8 cellular contexts compared by ENCODE assay signal in genomic region chr19:57487477-57488298, GRCh38. TPM values are rescaled to one million over a fixed set of nuclear protein-coding genes. Genes with fewer than 3 reads are reported as not detected.
DNase-seq lines count a peak whose midpoint lies in the region; ATAC-seq, FAIRE-seq and TF ChIP-seq lines count a peak whose summit lies in the region.
"Not testable (repeated sequence)": the region's sequence is repeated elsewhere in the genome, so short reads cannot be mapped to it uniquely, and the experiment has no call there.

TSS of gene ZNF419 (plus strand) at chr19:57487750. CDS start at chr19:57487951, 201 bp downstream.

- TF ChIP-seq POLR2A in vagina (IDR thresholded peaks at IDR 0.05) = peak in 1 of 2 donors; percentile 4

- not testable (repeated sequence) for H3K36me3 ChIP-seq in astrocyte (ENCODE audit: insufficient read depth, low read length); hepatocyte (replicated peaks; ENCODE audit: insufficient read depth, low read depth); rectal smooth muscle tissue (ENCODE audit: control insufficient read depth, insufficient read depth, low read length)
- H3K36me3 ChIP-seq in vagina = peaks cover 0 to 22% of the 10 kb centered on the region in 2 donors

- not testable (repeated sequence) for H3K4me1 Mint-ChIP-seq in T-helper 2 cell treated with Interferon-gamma antibody and Interleukin-4, amounts not matched to agents 5 μg/mL and 100 μg/mL, for 36 hours (ENCODE audit: low read depth); astrocyte (ENCODE audit: low read depth, unreplicated experiment)

- peak; percentile 89 for FAIRE-seq in astrocyte (lab: Jason Lieb, UNC)

- peak within 1 kb of the TSS; percentile 82 for H3K9ac ChIP-seq in astrocyte (ENCODE audit: low read length)
- H3K9ac ChIP-seq in rectal smooth muscle tissue (ENCODE audit: low read length) = peak within 1 kb of the TSS; percentile 56

- not testable (repeated sequence) for H3K27me3 Mint-ChIP-seq in T-helper 2 cell treated with Interferon-gamma antibody and Interleukin-4, amounts not matched to agents 5 μg/mL and 100 μg/mL, for 36 hours (ENCODE audit: low read depth)
- H3K27me3 Mint-ChIP-seq in astrocyte (ENCODE audit: low read depth, unreplicated experiment) = peaks cover 11% of the 10 kb centered on the region

- not testable (repeated sequence) for TF ChIP-seq CTCF in astrocyte (IDR thresholded peaks at IDR 0.05; ENCODE audit: insufficient read depth, low read depth, low read length); hepatocyte (IDR thresholded peaks at IDR 0.05; ENCODE audit: poor library complexity); vagina (IDR thresholded peaks at IDR 0.05)

- H3K4me3 Mint-ChIP-seq in T-helper 2 cell treated with Interferon-gamma antibody and Interleukin-4, amounts not matched to agents 5 μg/mL and 100 μg/mL, for 36 hours = peak within 1 kb of the TSS; percentile 73
- H3K4me3 Mint-ChIP-seq in astrocyte (ENCODE audit: unreplicated experiment) = peak within 1 kb of the TSS; percentile 94

- H3K79me2 ChIP-seq in astrocyte (ENCODE audit: insufficient read depth, low read length) (peaks cover 14% of the 10 kb centered on the region), hepatocyte (peaks cover 21% of the 10 kb centered on the region)

- H3K4me1 ChIP-seq in astrocyte (ENCODE audit: insufficient read depth, low read length); hepatocyte (ENCODE audit: insufficient read depth); rectal smooth muscle tissue (ENCODE audit: control insufficient read depth, insufficient read depth, low read length); vagina: not testable (repeated sequence)

- H3K9me3 Mint-ChIP-seq in T-helper 2 cell treated with Interferon-gamma antibody and Interleukin-4, amounts not matched to agents 5 μg/mL and 100 μg/mL, for 36 hours = peaks cover 56% of the 10 kb centered on the region
- H3K9me3 Mint-ChIP-seq in astrocyte (ENCODE audit: unreplicated experiment) = not testable (repeated sequence)

- H3K4me2 ChIP-seq in astrocyte (ENCODE audit: low read length) = peak within 1 kb of the TSS; percentile 80
- H3K4me2 ChIP-seq in hepatocyte = peak within 1 kb of the TSS; percentile 85

- ATAC-seq in GM18502 (IDR thresholded peaks at IDR 0.05; ENCODE audit: poor library complexity, unreplicated experiment) (peak; percentile 95), HG02938 (IDR thresholded peaks at IDR 0.05; ENCODE audit: unreplicated experiment) (peak; percentile 92)

- H2AFZ ChIP-seq in astrocyte (ENCODE audit: low read depth, low read length) = peak within 1 kb of the TSS; percentile 82
- H2AFZ ChIP-seq in hepatocyte = peak within 1 kb of the TSS; percentile 68

- peak within 1 kb of the TSS; percentile 96 for H3K4me3 ChIP-seq in astrocyte (ENCODE audit: insufficient read depth, low read depth, low read length)
- H3K4me3 ChIP-seq in hepatocyte = peak within 1 kb of the TSS; percentile 78
- peak within 1 kb of the TSS; percentile 83 for H3K4me3 ChIP-seq in rectal smooth muscle tissue (ENCODE audit: low read length)
- peak within 1 kb of the TSS; percentile 59 to 95 for H3K4me3 ChIP-seq in vagina

- not testable (repeated sequence) for H3K9me2 ChIP-seq in hepatocyte (replicated peaks; ENCODE audit: insufficient read depth)

- 3% methylated on average over 59 of the region's 69 CpGs for WGBS in hepatocyte (ENCODE audit: low lambda C conversion rate, missing lambda C conversion rate)

- H3K27ac Mint-ChIP-seq in T-helper 2 cell treated with Interferon-gamma antibody and Interleukin-4, amounts not matched to agents 5 μg/mL and 100 μg/mL, for 36 hours = peak within 1 kb of the TSS; percentile 55
- peak within 1 kb of the TSS; percentile 67 for H3K27ac Mint-ChIP-seq in astrocyte (ENCODE audit: unreplicated experiment)

- peaks cover 34% of the 10 kb centered on the region for H3K36me3 Mint-ChIP-seq in T-helper 2 cell treated with Interferon-gamma antibody and Interleukin-4, amounts not matched to agents 5 μg/mL and 100 μg/mL, for 36 hours (ENCODE audit: low read depth)
- H3K36me3 Mint-ChIP-seq in astrocyte (ENCODE audit: low read depth, unreplicated experiment) = peaks cover 19% of the 10 kb centered on the region

- peak within 1 kb of the TSS; percentile 13 for H3K27ac ChIP-seq in astrocyte (ENCODE audit: low read depth, low read length)
- H3K27ac ChIP-seq in hepatocyte = peak within 1 kb of the TSS; percentile 87
- H3K27ac ChIP-seq in rectal smooth muscle tissue (ENCODE audit: low read depth, low read length) = peak within 1 kb of the TSS; percentile 33
- H3K27ac ChIP-seq in vagina = peak within 1 kb of the TSS; percentile 76

- peaks cover 26% of the 10 kb centered on the region for H3K9me3 ChIP-seq in astrocyte (ENCODE audit: insufficient read depth, low read depth, low read length)
- not testable (repeated sequence) for H3K9me3 ChIP-seq in hepatocyte (ENCODE audit: low read depth); vagina

- DNase-seq in NCI-H187 treated with DMSO at 0.1 percent for 48 hours (lab: John Stamatoyannopoulos, UW) (peak; percentile 37), astrocyte (ENCODE audit: low read depth) (peak; percentile 66), hepatocyte (ENCODE audit: low spot score) (peak; percentile 94)
- peak; percentile 87 for DNase-seq in T-helper 2 cell treated with Interferon-gamma antibody and Interleukin-4, amounts not matched to agents 5 μg/mL and 100 μg/mL, for 36 hours (ENCODE audit: low spot score)
- not testable (repeated sequence) for DNase-seq in vagina (ENCODE audit: extremely low spot score in 2 of 2)

- intact Hi-C loops in vagina (cut with DNase I) = not testable (repeated sequence)

- H4K20me1 ChIP-seq in astrocyte (ENCODE audit: insufficient read depth, low read length); hepatocyte (ENCODE audit: insufficient read depth, poor library complexity, severe bottlenecking): not testable (repeated sequence)

- not testable (repeated sequence) for H3K27me3 ChIP-seq in astrocyte (ENCODE audit: insufficient read depth, low read length); hepatocyte; rectal smooth muscle tissue (ENCODE audit: control insufficient read depth, insufficient read depth, low read length); vagina

RNA-seq across cellular contexts. Expression of gene ZNF419, which starts in this region (rescaled TPM):
- total RNA-seq in astrocyte (13.1 and 14.1 TPM in 2 replicates), hepatocyte (9.4 and 11.4 TPM in 2 replicates), vagina (16.0 TPM)
- polyA plus RNA-seq in hepatocyte = 9.3 and 9.4 TPM in 2 replicates

Comparison
In these comparisons a context has a peak if more than half of its experiments do, and no peak if none do; other contexts are left out.
1. H3K27ac ChIP-seq: peak in every context shown above with its lines; median percentile 87 in hepatocyte; 76 in vagina; 33 in rectal smooth muscle tissue; 13 in astrocyte.